8 cellular contexts compared by ENCODE assay signal in genomic region chr3:125519678-125520562, GRCh38.
A peak's percentile ranks its signal among the peaks of the same experiment; 100 is the strongest.
DNase-seq lines count a peak whose midpoint lies in the region; ATAC-seq and TF ChIP-seq lines count a peak whose summit lies in the region.

Gene SNX4, minus strand, starts transcription at chr3:125520202. Its CDS starts 30 bp downstream, at chr3:125520172.

- no peaks in the 10 kb centered on the region for H3K9me3 ChIP-seq in SK-N-MC (ENCODE audit: low read depth, low read length)

- peak within 1 kb of the TSS; percentile 90 for H3K27ac Mint-ChIP-seq in activated naive CD4-positive, alpha-beta T cell treated with anti-CD3 and anti-CD28 coated beads, Interleukin-2, amount 10 ng/mL, durations not matched to agents 7 days and 5 days

- no peak for TF ChIP-seq CTCF in NB4 (IDR thresholded peaks at IDR 0.05; ENCODE audit: low read depth, low read length)

- H3K27ac ChIP-seq in SK-N-MC, result peak within 1 kb of the TSS; percentile 12; the same call in 1 of the 2 replicates
- H3K27ac ChIP-seq in substantia nigra (ENCODE audit: low read depth, low read length, poor library complexity, severe bottlenecking), result peak within 1 kb of the TSS; percentile 80

- peaks cover 7% of the 10 kb centered on the region for H3K27me3 Mint-ChIP-seq in activated naive CD4-positive, alpha-beta T cell treated with anti-CD3 and anti-CD28 coated beads, Interleukin-2, amount 10 ng/mL, durations not matched to agents 7 days and 5 days

- TF ChIP-seq POLR2A in NB4 (IDR thresholded peaks at IDR 0.05; ENCODE audit: extremely low read depth, insufficient read length), result peak; percentile 83

- peak; percentile 81 for ATAC-seq in HG02571 (IDR thresholded peaks at IDR 0.05; ENCODE audit: unreplicated experiment)

- CTCF ChIA-PET in activated naive CD4-positive, alpha-beta T cell treated with anti-CD3 and anti-CD28 coated beads, Interleukin-2, amount 10 ng/mL, durations not matched to agents 7 days and 5 days (lab: Charles Lee), result interaction anchor here (0.6 to 1.5 kb wide), 3 partner anchors 17 to 65 kb away, joined by 3 to 4 read pairs (median 3); no protein-coding TSS in a partner anchor

- peaks cover 16% of the 10 kb centered on the region for H3K36me3 Mint-ChIP-seq in activated naive CD4-positive, alpha-beta T cell treated with anti-CD3 and anti-CD28 coated beads, Interleukin-2, amount 10 ng/mL, durations not matched to agents 7 days and 5 days

- peaks cover 29% of the 10 kb centered on the region for H3K36me3 ChIP-seq in SK-N-MC (ENCODE audit: insufficient read depth, low read length)

- peaks cover 30% of the 10 kb centered on the region for H3K4me1 Mint-ChIP-seq in activated naive CD4-positive, alpha-beta T cell treated with anti-CD3 and anti-CD28 coated beads, Interleukin-2, amount 10 ng/mL, durations not matched to agents 7 days and 5 days

- peak; percentile 84 for DNase-seq in GM04504 (ENCODE audit: low read depth)
- peak; percentile 93 for DNase-seq in NB4 (ENCODE audit: low read depth)
- DNase-seq in SK-N-MC (ENCODE audit: low read depth, low spot score), result no peak
- peak; percentile 94 for DNase-seq in activated naive CD4-positive, alpha-beta T cell treated with anti-CD3 and anti-CD28 coated beads, Interleukin-2, amount 10 ng/mL, durations not matched to agents 7 days and 5 days
- peak; percentile 85 for DNase-seq in germinal center (ENCODE audit: low spot score)
- DNase-seq in non-pigmented ciliary epithelial cell (ENCODE audit: low read depth), result peak; percentile 81
- peak; percentile 62 to 95 (median 84) for DNase-seq in substantia nigra (lab: John Stamatoyannopoulos, UW)

- peak within 1 kb of the TSS; percentile 92 for H3K9ac ChIP-seq in SK-N-MC (ENCODE audit: insufficient read length)

- H3K9me3 Mint-ChIP-seq in activated naive CD4-positive, alpha-beta T cell treated with anti-CD3 and anti-CD28 coated beads, Interleukin-2, amount 10 ng/mL, durations not matched to agents 7 days and 5 days, result no peaks in the 10 kb centered on the region

- peak within 1 kb of the TSS; percentile 88 for H3K4me3 ChIP-seq in NB4 (ENCODE audit: low read depth, low read length)
- peak within 1 kb of the TSS; percentile 95 for H3K4me3 ChIP-seq in SK-N-MC

- peak within 1 kb of the TSS; percentile 95 for H3K4me3 Mint-ChIP-seq in activated naive CD4-positive, alpha-beta T cell treated with anti-CD3 and anti-CD28 coated beads, Interleukin-2, amount 10 ng/mL, durations not matched to agents 7 days and 5 days
